In genomic region chr2:47520302-47520630, GRCh38 we compare ENCODE assay signal across 8 cellular contexts. TPM values are rescaled to one million over a fixed set of nuclear protein-coding genes. Genes with fewer than 3 reads are reported as not detected.
DNase-seq lines count a peak whose midpoint lies in the region; ATAC-seq, FAIRE-seq and TF ChIP-seq lines count a peak whose summit lies in the region.

No MANE protein-coding gene starts in this region.

- H3F3A ChIP-seq in PC-3 (ENCODE audit: low read length, unreplicated experiment) = no peaks in the 10 kb centered on the region

- no peak overlapping the region for H3K27ac Mint-ChIP-seq in chondrocyte (ENCODE audit: unreplicated experiment)

- H3K36me3 ChIP-seq in PC-3 (ENCODE audit: low read depth, low read length) (no peaks in the 10 kb centered on the region), endothelial cell of umbilical vein (ENCODE audit: control insufficient read depth in 2 of 2, extremely low read depth in 1 of 2, insufficient read depth in 2 of 2, low read length in 2 of 2) (no peaks in the 10 kb centered on the region)

- H3K9me1 ChIP-seq in endothelial cell of umbilical vein (replicated peaks; ENCODE audit: control insufficient read depth, extremely low read depth, insufficient read depth, low read length) = no peaks in the 10 kb centered on the region

- H3K9ac ChIP-seq in PC-3 (ENCODE audit: low read length) = peak overlapping the region; percentile 34; the same call in 1 of the 2 replicates
- no peak overlapping the region for H3K9ac ChIP-seq in endothelial cell of umbilical vein (replicated peaks; ENCODE audit: extremely low read depth, insufficient read depth, low read length)

- no peaks in the 10 kb centered on the region for H3K9me3 ChIP-seq in PC-3 (ENCODE audit: low read length)
- H3K9me3 ChIP-seq in endothelial cell of umbilical vein (replicated peaks; ENCODE audit: control insufficient read depth, insufficient read depth, low read length) = no peaks in the 10 kb centered on the region

- no TSS peak for BruUV-seq in PC-3 (replicated peaks; lab: Mats Ljungman, UMichigan)
- no TSS peak for BruUV-seq in endothelial cell of umbilical vein (replicated peaks; lab: Mats Ljungman, UMichigan)

- H3K4me3 ChIP-seq in GM12865 (ENCODE audit: low read depth, low read length) (peak overlapping the region; percentile 55), PC-3 (ENCODE audit: low read length) (peak overlapping the region; percentile 69), endothelial cell of umbilical vein (replicated peaks in 1 of 3; ENCODE audit: insufficient read depth in 1 of 3, low read depth in 1 of 3, low read length in 3 of 3) (no peak overlapping the region)

- H3K4me2 ChIP-seq in PC-3 (ENCODE audit: low read length) (peak overlapping the region; percentile 83), endothelial cell of umbilical vein (ENCODE audit: insufficient read depth, low read length) (peak overlapping the region; percentile 32)

- TF ChIP-seq CTCF in GM12865 (IDR thresholded peaks at IDR 0.05; ENCODE audit: insufficient read depth, low read depth, low read length, missing control alignments) (no peak), PC-3 (conservative IDR thresholded peaks at IDR 0.05; ENCODE audit: low read depth, low read length) (no peak), endothelial cell of umbilical vein (IDR thresholded peaks at IDR 0.05; ENCODE audit: extremely low read depth in 1 of 2, insufficient read depth in 1 of 2, low read depth in 1 of 2, low read length in 2 of 2) (no peak), GM13976 (IDR thresholded peaks at IDR 0.05; ENCODE audit: borderline replicate concordance, control extremely low read depth, extremely low read depth, insufficient read depth, missing control alignments) (no peak), chondrocyte (IDR thresholded peaks at IDR 0.05) (no peak)

- no peak for TF ChIP-seq POLR2A in endothelial cell of umbilical vein (IDR thresholded peaks at IDR 0.05; ENCODE audit: low read depth, low read length)

- H3K27me3 Mint-ChIP-seq in chondrocyte (ENCODE audit: low read depth) = no peaks in the 10 kb centered on the region

- intact Hi-C loops in PC-3 (cut with micrococcal nuclease) = no loop called here
- intact Hi-C loops in endothelial cell of umbilical vein (cut with micrococcal nuclease) = loop anchor here (5.0 kb wide), 1 partner anchor 247 kb away; no protein-coding TSS in a partner anchor

- FAIRE-seq in endothelial cell of umbilical vein (lab: Jason Lieb, UNC) = no peak

- H4K20me1 ChIP-seq in PC-3 (ENCODE audit: low read length) (no peaks in the 10 kb centered on the region), endothelial cell of umbilical vein (replicated peaks; ENCODE audit: control insufficient read depth, extremely low read depth, insufficient read depth, low read length) (no peaks in the 10 kb centered on the region)

- dilution Hi-C loops in endothelial cell of umbilical vein (cut with MboI; ENCODE audit: extremely low pct_ligation_motif_present, low sequenced_read_pairs) = no loop called here

- H3K4me1 Mint-ChIP-seq in chondrocyte (ENCODE audit: low read depth) = peaks cover 5% of the 10 kb centered on the region

- DNase-seq in 8988T = peak; percentile 49
- DNase-seq in GM12865 (ENCODE audit: low read depth) = no peak
- no peak for DNase-seq in PC-3
- no peak for DNase-seq in endothelial cell of umbilical vein (ENCODE audit: low read depth, low spot score)
- DNase-seq in GM13976 (ENCODE audit: low spot score) = no peak
- DNase-seq in chondrocyte (ENCODE audit: low spot score) = no peak

- no peak overlapping the region for H3K4me3 Mint-ChIP-seq in chondrocyte (ENCODE audit: unreplicated experiment)

- H3K4me1 ChIP-seq in PC-3 (ENCODE audit: insufficient read depth, low read length) (peaks cover 5% of the 10 kb centered on the region; the same call in 1 of the 2 replicates), endothelial cell of umbilical vein (ENCODE audit: control insufficient read depth, extremely low read depth, insufficient read depth, low read length) (peaks cover 3% of the 10 kb centered on the region)

- H3K79me2 ChIP-seq in PC-3 (ENCODE audit: low read length) (no peaks in the 10 kb centered on the region), endothelial cell of umbilical vein (ENCODE audit: control insufficient read depth, insufficient read depth, low read length) (no peaks in the 10 kb centered on the region)

- H3K27me3 ChIP-seq in PC-3 (ENCODE audit: low read length) (no peaks in the 10 kb centered on the region), endothelial cell of umbilical vein (ENCODE audit: control insufficient read depth in 2 of 2, insufficient read depth in 2 of 2, low read length in 2 of 2) (no peaks in the 10 kb centered on the region)

- in situ Hi-C loops in GM13976 (cut with MboI; ENCODE audit: low sequenced_read_pairs, unreplicated experiment) = no loop called here

- no peaks in the 10 kb centered on the region for H3K9me2 ChIP-seq in PC-3 (replicated peaks; ENCODE audit: low read length)

- ATAC-seq in PC-3 (no peak), GM21390 (IDR thresholded peaks at IDR 0.05; ENCODE audit: unreplicated experiment) (no peak), HG03432 (IDR thresholded peaks at IDR 0.05; ENCODE audit: unreplicated experiment) (no peak)

- H3K27ac ChIP-seq in PC-3 (ENCODE audit: low read length) (no peak overlapping the region), endothelial cell of umbilical vein (ENCODE audit: insufficient read depth, low read depth, low read length) (no peak overlapping the region)

- H3K9me3 Mint-ChIP-seq in chondrocyte (ENCODE audit: low read depth) = no peaks in the 10 kb centered on the region

- no peaks in the 10 kb centered on the region for H3K36me3 Mint-ChIP-seq in chondrocyte (ENCODE audit: low read depth)

- H2AFZ ChIP-seq in PC-3 (ENCODE audit: low read length) (peak overlapping the region; percentile 83), endothelial cell of umbilical vein (ENCODE audit: low read depth, low read length) (no peak overlapping the region)

- CTCF ChIA-PET in PC-3 (lab: Charles Lee) (no interaction called here), endothelial cell of umbilical vein (lab: Charles Lee) (interaction anchor here (1.1 to 2.3 kb wide), 5 partner anchors 8 to 247 kb away, joined by 3 to 9 read pairs (median 6); no protein-coding TSS in a partner anchor)

- POLR2A ChIA-PET in PC-3 (lab: Charles Lee; ENCODE audit: unreplicated experiment) (no interaction called here), endothelial cell of umbilical vein (lab: Charles Lee) (no interaction called here)

TF ChIP-seq in endothelial cell of umbilical vein, 7 proteins besides CTCF, POLR2A, EP300 and RAD21:
- no peak for TF ChIP-seq GATA2 (IDR thresholded peaks at IDR 0.05; ENCODE audit: insufficient read depth, insufficient read length, low read depth, low read length)
- TF ChIP-seq EZH2 (IDR thresholded peaks at IDR 0.05; ENCODE audit: borderline replicate concordance, low read depth, low read length, severe bottlenecking) = no peak
- TF ChIP-seq, protein P1, sequence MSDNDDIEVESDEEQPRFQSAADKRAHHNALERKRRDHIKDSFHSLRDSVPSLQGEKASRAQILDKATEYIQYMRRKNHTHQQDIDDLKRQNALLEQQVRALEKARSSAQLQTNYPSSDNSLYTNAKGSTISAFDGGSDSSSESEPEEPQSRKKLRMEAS (IDR thresholded peaks at IDR 0.05; ENCODE audit: insufficient read depth, insufficient read length) = no peak
- no peak for TF ChIP-seq FOS (IDR thresholded peaks at IDR 0.05; ENCODE audit: borderline replicate concordance, insufficient read depth, low read length)
- TF ChIP-seq MYC (IDR thresholded peaks at IDR 0.05; ENCODE audit: low read depth, low read length) = no peak
- no peak for TF ChIP-seq POLR2AphosphoS5 (IDR thresholded peaks at IDR 0.05; ENCODE audit: insufficient read depth, low read depth, low read length)
- TF ChIP-seq JUN (IDR thresholded peaks at IDR 0.05; ENCODE audit: borderline replicate concordance, insufficient read depth, insufficient read length, low read depth) = no peak
TF ChIP-seq in endothelial cell of umbilical vein: peak in this region for 0.

RNA-seq across cellular contexts. Expression of gene KCNK12, which starts 50.5 kb away (rescaled TPM):
- 0.04 and 0.12 TPM in 2 replicates for total RNA-seq in PC-3 (2014; rRNA removed)
- total RNA-seq in endothelial cell of umbilical vein = not detected in 2 replicates
- 0.05 TPM in 1 of 2 replicates, not detected in the other for polyA plus RNA-seq in endothelial cell of umbilical vein
- polyA plus RNA-seq in endothelial cell of umbilical vein (2011; cell fraction: cytosol; rRNA removed) = not detected in 2 replicates
- polyA plus RNA-seq in endothelial cell of umbilical vein (2011; cell fraction: nucleus; rRNA removed) = not detected in 2 replicates
- polyA plus RNA-seq in endothelial cell of umbilical vein (2012) = 0.03 and 0.04 TPM in 2 replicates
- not detected in 2 replicates for polyA minus RNA-seq in endothelial cell of umbilical vein
- not detected for polyA minus RNA-seq in endothelial cell of umbilical vein (2011; cell fraction: cytosol; rRNA and poly(A)+ RNA removed)
- polyA minus RNA-seq in endothelial cell of umbilical vein (2011; cell fraction: nucleus; rRNA and poly(A)+ RNA removed) = not detected in 2 replicates
- total RNA-seq in chondrocyte = not detected in 3 replicates

Comparison
In these comparisons a context has a peak if more than half of its experiments do, and no peak if none do; other contexts are left out.
1. H3K4me3 ChIP-seq: peak in GM12865 (single experiment) and PC-3 (single experiment); none in endothelial cell of umbilical vein (0 of 3).